In the genomic region with DNA sequence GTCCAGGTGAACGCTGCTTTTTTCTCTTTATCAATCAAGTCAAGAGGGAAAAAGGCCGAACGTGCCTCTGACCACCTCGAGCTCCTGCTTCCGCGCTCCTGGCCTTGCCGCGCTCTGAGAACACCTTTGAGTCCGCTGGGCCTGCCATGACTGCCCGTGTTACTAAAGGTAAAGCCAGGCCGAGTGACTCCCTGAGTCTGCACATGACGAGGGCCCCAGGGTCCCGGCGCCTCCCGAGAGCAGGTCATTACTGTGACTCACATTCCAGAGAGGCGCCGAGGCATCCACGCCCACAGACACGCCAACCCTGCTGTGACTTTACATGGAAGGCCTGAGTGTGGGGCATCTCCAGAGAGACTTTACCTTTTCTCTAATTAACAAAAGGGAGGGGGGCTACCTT, we compare ENCODE assay signal across 1 cellular context.
TF ChIP-seq lines count a peak whose summit lies in the region.

No MANE protein-coding gene starts in this region.

TF ChIP-seq in GM23338, 12 proteins besides CTCF, POLR2A, EP300 and RAD21:
- TF ChIP-seq ZNF114 (CRISPR knock-in tag; IDR thresholded peaks at IDR 0.05): no peak
- TF ChIP-seq, protein P1, sequence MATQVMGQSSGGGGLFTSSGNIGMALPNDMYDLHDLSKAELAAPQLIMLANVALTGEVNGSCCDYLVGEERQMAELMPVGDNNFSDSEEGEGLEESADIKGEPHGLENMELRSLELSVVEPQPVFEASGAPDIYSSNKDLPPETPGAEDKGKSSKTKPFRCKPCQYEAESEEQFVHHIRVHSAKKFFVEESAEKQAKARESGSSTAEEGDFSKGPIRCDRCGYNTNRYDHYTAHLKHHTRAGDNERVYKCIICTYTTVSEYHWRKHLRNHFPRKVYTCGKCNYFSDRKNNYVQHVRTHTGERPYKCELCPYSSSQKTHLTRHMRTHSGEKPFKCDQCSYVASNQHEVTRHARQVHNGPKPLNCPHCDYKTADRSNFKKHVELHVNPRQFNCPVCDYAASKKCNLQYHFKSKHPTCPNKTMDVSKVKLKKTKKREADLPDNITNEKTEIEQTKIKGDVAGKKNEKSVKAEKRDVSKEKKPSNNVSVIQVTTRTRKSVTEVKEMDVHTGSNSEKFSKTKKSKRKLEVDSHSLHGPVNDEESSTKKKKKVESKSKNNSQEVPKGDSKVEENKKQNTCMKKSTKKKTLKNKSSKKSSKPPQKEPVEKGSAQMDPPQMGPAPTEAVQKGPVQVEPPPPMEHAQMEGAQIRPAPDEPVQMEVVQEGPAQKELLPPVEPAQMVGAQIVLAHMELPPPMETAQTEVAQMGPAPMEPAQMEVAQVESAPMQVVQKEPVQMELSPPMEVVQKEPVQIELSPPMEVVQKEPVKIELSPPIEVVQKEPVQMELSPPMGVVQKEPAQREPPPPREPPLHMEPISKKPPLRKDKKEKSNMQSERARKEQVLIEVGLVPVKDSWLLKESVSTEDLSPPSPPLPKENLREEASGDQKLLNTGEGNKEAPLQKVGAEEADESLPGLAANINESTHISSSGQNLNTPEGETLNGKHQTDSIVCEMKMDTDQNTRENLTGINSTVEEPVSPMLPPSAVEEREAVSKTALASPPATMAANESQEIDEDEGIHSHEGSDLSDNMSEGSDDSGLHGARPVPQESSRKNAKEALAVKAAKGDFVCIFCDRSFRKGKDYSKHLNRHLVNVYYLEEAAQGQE (IDR thresholded peaks at IDR 0.05; ENCODE audit: unreplicated experiment): no peak
TF ChIP-seq in GM23338: peak in this region for 0.
